18 cellular contexts compared by ENCODE assay signal in the genomic region with DNA sequence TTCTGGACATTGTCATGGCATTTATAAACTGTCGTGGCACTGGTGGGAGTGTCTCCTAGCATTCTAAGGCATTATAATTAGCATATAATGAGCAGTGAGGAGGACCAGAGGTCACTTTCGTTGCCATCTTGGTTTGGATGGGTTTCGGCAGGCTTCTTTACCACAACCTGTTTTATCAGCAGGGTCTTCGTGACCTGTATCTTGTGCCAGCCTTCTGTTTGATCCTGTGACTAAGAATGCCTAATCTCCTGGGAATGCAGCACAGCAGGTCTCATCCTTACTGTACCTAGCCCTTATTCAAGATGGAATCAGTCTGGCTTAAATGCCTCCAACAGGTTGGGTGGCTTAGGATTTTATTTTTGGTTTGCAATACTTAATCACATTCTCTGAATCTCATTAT.
DNase-seq lines count a peak whose midpoint lies in the region; ATAC-seq, FAIRE-seq and TF ChIP-seq lines count a peak whose summit lies in the region.
"Had no signal": no experiment of that assay in that cellular context is flagged by ENCODE, and none has a peak within 500 bp of the region (broad histone marks: within the 10 kb centered on the region; RNA-seq: fewer than 3 reads in every experiment).

No MANE protein-coding gene starts in this region.

- CTCF ChIA-PET in Caco-2 (lab: Charles Lee) (no interaction called here), PC-9 (lab: Charles Lee) (no interaction called here)

- H4K20me1 ChIP-seq in PC-9 (ENCODE audit: insufficient read depth), result no peaks in the 10 kb centered on the region

- H3K4me3 ChIP-seq in Caco-2 (ENCODE audit: low read depth, low read length) (no peak overlapping the region), PC-9 (no peak overlapping the region), esophagus squamous epithelium (no peak overlapping the region), left ventricle myocardium inferior (no peak overlapping the region)

- DNase-seq in Caco-2 (no peak), PC-9 (peak; percentile 79 to 99), esophagus squamous epithelium (lab: John Stamatoyannopoulos, UW) (no peak), D721Med (ENCODE audit: insufficient read length, low spot score) (no peak), left ventricle myocardium inferior (no peak), HUDEP-2 (lab: John Stamatoyannopoulos, UW; ENCODE audit: unreplicated experiment in 76 of 76) (no peak)
- DNase-seq in natural killer cell treated with Interleukin-12 subunit alpha and Interleukin-12 subunit beta and Interleukin-15 and Interleukin-18, amount 100 ng/mL, for 72 hours (ENCODE audit: low spot score), result no peak
- DNase-seq: C1 segment of cervical spinal cord, HFFc6, IMR-90, Karpas-422, MM.1S, NCI-H1092 treated with DMSO at 0.1 percent for 48 hours, NCI-H2081 treated with DMSO at 0.1 percent for 48 hours, NCI-H226, NCI-H526, OCI-M1 had no signal

- H3K9me3 Mint-ChIP-seq in Caco-2 (ENCODE audit: unreplicated experiment), result peaks cover 11% of the 10 kb centered on the region
- H3K9me3 Mint-ChIP-seq in natural killer cell treated with Interleukin-12 subunit alpha and Interleukin-12 subunit beta and Interleukin-15 and Interleukin-18, amount 100 ng/mL, for 72 hours, result peaks cover 11% of the 10 kb centered on the region

- peaks cover 42% of the 10 kb centered on the region for H3K4me1 ChIP-seq in Caco-2
- peaks cover 69% of the 10 kb centered on the region for H3K4me1 ChIP-seq in PC-9 (replicated peaks; ENCODE audit: insufficient read depth)
- H3K4me1 ChIP-seq in esophagus squamous epithelium, result peaks cover 6 to 40% (median 8%) of the 10 kb centered on the region in 3 donors
- no peaks in the 10 kb centered on the region for H3K4me1 ChIP-seq in left ventricle myocardium inferior

- peak overlapping the region; percentile 26 for H3K27ac Mint-ChIP-seq in Caco-2 (ENCODE audit: unreplicated experiment)
- peak overlapping the region; percentile 69 to 94 for H3K27ac Mint-ChIP-seq in natural killer cell treated with Interleukin-12 subunit alpha and Interleukin-12 subunit beta and Interleukin-15 and Interleukin-18, amount 100 ng/mL, for 72 hours
- H3K27ac Mint-ChIP-seq: HFFc6 had no signal

- no peaks in the 10 kb centered on the region for H3K79me2 ChIP-seq in PC-9 (ENCODE audit: low read depth)

- no TSS peak for BruUV-seq in Caco-2 (replicated peaks; lab: Mats Ljungman, UMichigan)
- no TSS peak for BruUV-seq in PC-9 (replicated peaks; lab: Mats Ljungman, UMichigan)

- H3K4me2 ChIP-seq in PC-9, result peak overlapping the region; percentile 73

- no peaks in the 10 kb centered on the region for H3K27me3 Mint-ChIP-seq in Caco-2 (ENCODE audit: insufficient read depth, unreplicated experiment)
- no peaks in the 10 kb centered on the region for H3K27me3 Mint-ChIP-seq in natural killer cell treated with Interleukin-12 subunit alpha and Interleukin-12 subunit beta and Interleukin-15 and Interleukin-18, amount 100 ng/mL, for 72 hours

- H3F3A ChIP-seq in PC-9 (ENCODE audit: insufficient read depth, low read depth), result peaks cover 41% of the 10 kb centered on the region

- WGBS in esophagus squamous epithelium, 2 donors, result 39 to 54% methylated on average over 4 of the region's 4 CpGs

- H3K27me3 ChIP-seq in Caco-2 (replicated peaks; ENCODE audit: control insufficient read depth, insufficient read depth, low read length) (no peaks in the 10 kb centered on the region), PC-9 (ENCODE audit: insufficient read depth, low read depth) (no peaks in the 10 kb centered on the region), esophagus squamous epithelium (no peaks in the 10 kb centered on the region), left ventricle myocardium inferior (ENCODE audit: low read depth) (peaks cover 18% of the 10 kb centered on the region)

- H3K36me3 Mint-ChIP-seq in Caco-2 (ENCODE audit: insufficient read depth, unreplicated experiment), result no peaks in the 10 kb centered on the region
- peaks cover 11% of the 10 kb centered on the region for H3K36me3 Mint-ChIP-seq in natural killer cell treated with Interleukin-12 subunit alpha and Interleukin-12 subunit beta and Interleukin-15 and Interleukin-18, amount 100 ng/mL, for 72 hours

- no peak overlapping the region for H3K4me3 Mint-ChIP-seq in Caco-2 (ENCODE audit: unreplicated experiment)
- H3K4me3 Mint-ChIP-seq in natural killer cell treated with Interleukin-12 subunit alpha and Interleukin-12 subunit beta and Interleukin-15 and Interleukin-18, amount 100 ng/mL, for 72 hours, result peak overlapping the region; percentile 63
- H3K4me3 Mint-ChIP-seq: HFFc6 had no signal

- no peak for TF ChIP-seq CTCF in Caco-2 (IDR thresholded peaks at IDR 0.05; ENCODE audit: insufficient read depth in 1 of 2, low read depth in 1 of 2, low read length in 1 of 2, severe bottlenecking in 1 of 2, unreplicated experiment in 1 of 2)
- no peak for TF ChIP-seq CTCF in PC-9 (conservative IDR thresholded peaks at IDR 0.05)
- TF ChIP-seq CTCF in esophagus squamous epithelium (IDR thresholded peaks at IDR 0.05), result no peak
- no peak for TF ChIP-seq CTCF in D721Med (IDR thresholded peaks at IDR 0.05; ENCODE audit: insufficient read depth, missing control alignments)
- no peak for TF ChIP-seq CTCF in left ventricle myocardium inferior (IDR thresholded peaks at IDR 0.05; ENCODE audit: borderline replicate concordance)

- peaks cover 28% of the 10 kb centered on the region for H3K4me1 Mint-ChIP-seq in Caco-2 (ENCODE audit: low read depth, unreplicated experiment)
- H3K4me1 Mint-ChIP-seq in natural killer cell treated with Interleukin-12 subunit alpha and Interleukin-12 subunit beta and Interleukin-15 and Interleukin-18, amount 100 ng/mL, for 72 hours (ENCODE audit: low read depth in 2 of 2), result peaks cover 35 to 44% of the 10 kb centered on the region in 2 donors

- no peaks in the 10 kb centered on the region for H3K9me2 ChIP-seq in PC-9 (ENCODE audit: insufficient read depth)

- no peak for FAIRE-seq in D721Med (lab: Jason Lieb, UNC)

- ATAC-seq in natural killer cell treated with Interleukin-12 subunit alpha and Interleukin-12 subunit beta and Interleukin-15 and Interleukin-18, amount 100 ng/mL, for 72 hours, result no peak
- no peak for ATAC-seq in HG03039 (IDR thresholded peaks at IDR 0.05; ENCODE audit: unreplicated experiment)

- no peak for TF ChIP-seq POLR2A in esophagus squamous epithelium (IDR thresholded peaks at IDR 0.05)

- H3K36me3 ChIP-seq in Caco-2 (ENCODE audit: control insufficient read depth, insufficient read depth, low read length) (no peaks in the 10 kb centered on the region), PC-9 (ENCODE audit: low read depth) (no peaks in the 10 kb centered on the region), esophagus squamous epithelium (no peaks in the 10 kb centered on the region), left ventricle myocardium inferior (no peaks in the 10 kb centered on the region)

- POLR2A ChIA-PET in Caco-2 (lab: Charles Lee), result no interaction called here
- POLR2A ChIA-PET in PC-9 (lab: Charles Lee; ENCODE audit: unreplicated experiment), result interaction anchor here (0.7 kb wide), 1 partner anchor 687 kb away, joined by 3 read pairs; no protein-coding TSS in a partner anchor

- intact Hi-C loops in Caco-2 (cut with micrococcal nuclease; ENCODE audit: unreplicated experiment) (no loop called here), PC-9 (cut with micrococcal nuclease; ENCODE audit: unreplicated experiment) (loop anchor here (1.0 to 5.0 kb wide), 5 partner anchors 29 to 1106 kb away; no protein-coding TSS in a partner anchor), esophagus squamous epithelium (cut with DNase I) (no loop called here), left ventricle myocardium inferior (cut with micrococcal nuclease) (no loop called here)

- 0 out of 2 replicates have a peak overlapping the region, but pooled peaks have one; percentile 25 for H2AFZ ChIP-seq in PC-9

- H3K9me3 ChIP-seq in Caco-2 (peaks cover 21% of the 10 kb centered on the region), PC-9 (ENCODE audit: insufficient read depth, low read depth) (peaks cover 20% of the 10 kb centered on the region), esophagus squamous epithelium (no peaks in the 10 kb centered on the region), left ventricle myocardium inferior (replicated peaks) (peaks cover under 1% of the 10 kb centered on the region)

- H3K27ac ChIP-seq in PC-9, result peak overlapping the region; percentile 97
- peak overlapping the region in 3 of 4 donors; percentile 33 to 76 (median 42) for H3K27ac ChIP-seq in esophagus squamous epithelium
- no peak overlapping the region for H3K27ac ChIP-seq in left ventricle myocardium inferior (replicated peaks)

Comparison
In these comparisons a context has a peak if more than half of its experiments do, and no peak if none do; other contexts are left out.
1. DNase-seq: peak in PC-9 (2 of 2); none in Caco-2 (0 of 2), esophagus squamous epithelium (single experiment), natural killer cell treated with Interleukin-12 subunit alpha and Interleukin-12 subunit beta and Interleukin-15 and Interleukin-18, amount 100 ng/mL, for 72 hours (single experiment), D721Med (single experiment), left ventricle myocardium inferior (single experiment) and HUDEP-2 (0 of 76).